ENCODE assay signal across 19 cellular contexts in genomic region chr17:33242725-33243124, GRCh38. TPM values are rescaled to one million over a fixed set of nuclear protein-coding genes. Genes with fewer than 3 reads are reported as not detected.
DNase-seq lines count a peak whose midpoint lies in the region; ATAC-seq and TF ChIP-seq lines count a peak whose summit lies in the region.
"Had no signal": no experiment of that assay in that cellular context is flagged by ENCODE, and none has a peak within 500 bp of the region (broad histone marks: within the 10 kb centered on the region; RNA-seq: fewer than 3 reads in every experiment).

No MANE protein-coding gene starts in this region.

- H3K9me3 ChIP-seq in lower lobe of right lung: no peaks in the 10 kb centered on the region
- no peaks in the 10 kb centered on the region for H3K9me3 ChIP-seq in upper lobe of right lung

- TF ChIP-seq CTCF in lower lobe of right lung (IDR thresholded peaks at IDR 0.05) (no peak), upper lobe of right lung (IDR thresholded peaks at IDR 0.05) (no peak)

- H3K27ac ChIP-seq in lower lobe of right lung: no peak overlapping the region
- H3K27ac ChIP-seq in upper lobe of right lung: no peak overlapping the region
- H3K27ac ChIP-seq: C4-2B, GM23248 had no signal

- no peaks in the 10 kb centered on the region for H3K4me1 ChIP-seq in lower lobe of right lung
- no peaks in the 10 kb centered on the region for H3K4me1 ChIP-seq in upper lobe of right lung

- H3K27me3 ChIP-seq in lower lobe of right lung (ENCODE audit: low read depth) (no peaks in the 10 kb centered on the region), upper lobe of right lung (peaks cover 10% of the 10 kb centered on the region)

- H3K4me3 ChIP-seq in lower lobe of right lung (no peak overlapping the region), upper lobe of right lung (no peak overlapping the region)
- H3K4me3 ChIP-seq: GM12878, GM23248 had no signal

- H3K36me3 ChIP-seq in lower lobe of right lung (no peaks in the 10 kb centered on the region), upper lobe of right lung (no peaks in the 10 kb centered on the region)

- intact Hi-C loops in lower lobe of right lung (cut with DNase I) (no loop called here), upper lobe of right lung (cut with DNase I) (no loop called here)

- DNase-seq in COLO668 (lab: John Stamatoyannopoulos, UW; ENCODE audit: unreplicated experiment) (peak; percentile 1), NCI-H187 (lab: John Stamatoyannopoulos, UW) (peak; percentile 35 to 41), lower lobe of right lung (no peak), upper lobe of right lung (no peak)
- no peak for DNase-seq in activated effector memory CD4-positive, alpha-beta T cell treated with Interleukin-2 at 50 U/mL for 16 hours
- DNase-seq: AML-193; CD4-positive, alpha-beta T cell; DMS153; DND-41; EL; GM23248; HCEC 1CT; KBM-7 had no signal

- peak; percentile 55 to 67 for ATAC-seq in lower lobe of right lung
- peak; percentile 36 for ATAC-seq in upper lobe of right lung
- ATAC-seq in HG03139 (IDR thresholded peaks at IDR 0.05; ENCODE audit: unreplicated experiment): no peak
- ATAC-seq in esophagus mucosa: no peak
- ATAC-seq: GM12878 had no signal

RNA-seq across cellular contexts. Expression of gene ASIC2, which starts 50.4 kb away (rescaled TPM):
- not detected for total RNA-seq in lower lobe of right lung
- total RNA-seq in upper lobe of right lung: not detected
- total RNA-seq in esophagus mucosa: not detected
- total RNA-seq: A172; CD4-positive, alpha-beta T cell; G401; GM12878 had no signal

Comparison
In these comparisons a context has a peak if more than half of its experiments do, and no peak if none do; other contexts are left out.
1. DNase-seq: peak in COLO668 (single experiment) and NCI-H187 (2 of 2); none in lower lobe of right lung (single experiment), upper lobe of right lung (single experiment) and activated effector memory CD4-positive, alpha-beta T cell treated with Interleukin-2 at 50 U/mL for 16 hours (single experiment).
2. ATAC-seq: peak in lower lobe of right lung (2 of 2) and upper lobe of right lung (single experiment); none in HG03139 (single experiment) and esophagus mucosa (single experiment).